ENCODE assay signal across 12 cellular contexts in the genomic region with DNA sequence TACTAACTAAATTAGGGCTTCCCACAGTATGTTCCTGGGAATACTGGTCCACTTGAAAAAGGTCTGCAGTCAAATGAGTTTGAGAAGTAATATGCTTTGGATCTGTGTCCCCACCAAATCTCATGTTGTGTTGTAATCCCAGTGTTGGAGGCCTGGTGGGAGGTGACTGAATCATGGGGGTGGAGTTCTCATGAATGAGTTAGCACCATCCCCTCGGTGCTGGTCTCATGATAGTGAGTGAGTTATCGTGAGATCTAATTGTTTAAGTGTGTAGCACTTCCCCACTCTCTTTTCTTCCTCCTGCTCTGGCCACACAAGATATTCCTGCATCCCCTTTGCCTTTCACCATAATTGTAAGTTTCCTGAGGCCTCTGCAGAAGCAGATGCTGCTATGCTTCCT. TPM values are rescaled to one million over a fixed set of nuclear protein-coding genes. Genes with fewer than 3 reads are reported as not detected.
DNase-seq lines count a peak whose midpoint lies in the region; ATAC-seq and TF ChIP-seq lines count a peak whose summit lies in the region.
"Had no signal": no experiment of that assay in that cellular context is flagged by ENCODE, and none has a peak within 500 bp of the region (broad histone marks: within the 10 kb centered on the region; RNA-seq: fewer than 3 reads in every experiment).

No MANE protein-coding gene starts in this region.

- no peak for TF ChIP-seq CTCF in fibroblast of lung (conservative IDR thresholded peaks at IDR 0.05 in 1 of 2, IDR thresholded peaks at IDR 0.05 in 1 of 2; ENCODE audit: low read depth in 1 of 2, low read length in 2 of 2)

- no peak overlapping the region for H3K27ac ChIP-seq in fibroblast of lung (ENCODE audit: insufficient read depth, low read length)
- H3K27ac ChIP-seq: PC-9 had no signal

- no peak overlapping the region for H3K9ac ChIP-seq in fibroblast of lung (ENCODE audit: insufficient read depth, low read length)

- H3K27me3 ChIP-seq in fibroblast of lung (ENCODE audit: control insufficient read depth, insufficient read depth, low read length), result no peaks in the 10 kb centered on the region

- H3K9me3 Mint-ChIP-seq in stimulated activated naive CD8-positive, alpha-beta T cell treated with anti-CD3 and anti-CD28 coated beads, Interleukin-15, amount 100 ng/mL, for 72 hours, result no peaks in the 10 kb centered on the region
- H3K9me3 Mint-ChIP-seq: activated B cell treated with CpG ODN at 0.5 μM for 24 hours, naive B cell had no signal

- peak overlapping the region; percentile 54 to 93 for H3K27ac Mint-ChIP-seq in stimulated activated naive CD8-positive, alpha-beta T cell treated with anti-CD3 and anti-CD28 coated beads, Interleukin-15, amount 100 ng/mL, for 72 hours
- peak overlapping the region; percentile 16 for H3K27ac Mint-ChIP-seq in T-helper 17 cell
- H3K27ac Mint-ChIP-seq: activated B cell treated with CpG ODN at 0.5 μM for 24 hours had no signal

- no peaks in the 10 kb centered on the region for H3K4me1 Mint-ChIP-seq in stimulated activated naive CD8-positive, alpha-beta T cell treated with anti-CD3 and anti-CD28 coated beads, Interleukin-15, amount 100 ng/mL, for 72 hours
- peaks cover 2% of the 10 kb centered on the region for H3K4me1 Mint-ChIP-seq in T-helper 17 cell
- H3K4me1 Mint-ChIP-seq: activated B cell treated with CpG ODN at 0.5 μM for 24 hours, naive B cell had no signal

- H3K36me3 Mint-ChIP-seq in T-helper 17 cell (ENCODE audit: low read depth), result no peaks in the 10 kb centered on the region
- H3K36me3 Mint-ChIP-seq: naive B cell had no signal

- DNase-seq in stimulated activated naive CD8-positive, alpha-beta T cell treated with anti-CD3 and anti-CD28 coated beads, Interleukin-15, amount 100 ng/mL, for 72 hours, result no peak
- DNase-seq in stimulated activated naive CD8-positive, alpha-beta T cell treated with anti-CD3 and anti-CD28 coated beads, Interleukin-15, Interleukin-2, amounts not matched to agents 100 U/mL and 50 U/mL, for 24 hours, result no peak
- DNase-seq in T-helper 17 cell (no peak), fibroblast of lung (ENCODE audit: low read depth in 2 of 2) (peak; percentile 49 to 54), stromal cell of bone marrow (ENCODE audit: low read depth) (peak; percentile 68), ecto neural progenitor cell (ENCODE audit: low spot score) (no peak)
- DNase-seq: activated B cell treated with CpG ODN at 0.5 μM for 24 hours, naive B cell, NCI-H1436, PC-9 had no signal

- no peaks in the 10 kb centered on the region for H3K79me2 ChIP-seq in fibroblast of lung (ENCODE audit: control insufficient read depth, insufficient read depth, low read length)

- no peak overlapping the region for H3K4me3 ChIP-seq in fibroblast of lung (replicated peaks in 1 of 4; ENCODE audit: control extremely low read depth in 1 of 4, insufficient read depth in 1 of 4, low read depth in 3 of 4, low read length in 4 of 4)
- H3K4me3 ChIP-seq: PC-9 had no signal

- no peaks in the 10 kb centered on the region for H3K9me3 ChIP-seq in T-helper 17 cell (ENCODE audit: control insufficient read depth, low read length, poor library complexity, severe bottlenecking)
- H3K9me3 ChIP-seq in fibroblast of lung (ENCODE audit: control insufficient read depth, insufficient read depth, low read depth, low read length), result no peaks in the 10 kb centered on the region

- no peak for ATAC-seq in stimulated activated naive CD8-positive, alpha-beta T cell treated with anti-CD3 and anti-CD28 coated beads, Interleukin-15, amount 100 ng/mL, for 72 hours
- no peak for ATAC-seq in stimulated activated naive CD8-positive, alpha-beta T cell treated with anti-CD3 and anti-CD28 coated beads, Interleukin-15, Interleukin-2, amounts not matched to agents 100 U/mL and 50 U/mL, for 24 hours
- no peak for ATAC-seq in T-helper 17 cell
- ATAC-seq in HG03457 (IDR thresholded peaks at IDR 0.05; ENCODE audit: unreplicated experiment), result no peak
- ATAC-seq in GM18498 (IDR thresholded peaks at IDR 0.05; ENCODE audit: unreplicated experiment), result no peak

- no peaks in the 10 kb centered on the region for H4K20me1 ChIP-seq in fibroblast of lung (ENCODE audit: control insufficient read depth, extremely low read depth, insufficient read depth, low read length)

- H3K4me3 Mint-ChIP-seq in stimulated activated naive CD8-positive, alpha-beta T cell treated with anti-CD3 and anti-CD28 coated beads, Interleukin-15, amount 100 ng/mL, for 72 hours, result no peak overlapping the region
- H3K4me3 Mint-ChIP-seq in T-helper 17 cell, result no peak overlapping the region
- H3K4me3 Mint-ChIP-seq: activated B cell treated with CpG ODN at 0.5 μM for 24 hours, naive B cell had no signal

- no peaks in the 10 kb centered on the region for H3K36me3 ChIP-seq in fibroblast of lung (ENCODE audit: control insufficient read depth, insufficient read depth, low read length)

- no peaks in the 10 kb centered on the region for H3K27me3 Mint-ChIP-seq in stimulated activated naive CD8-positive, alpha-beta T cell treated with anti-CD3 and anti-CD28 coated beads, Interleukin-15, amount 100 ng/mL, for 72 hours
- no peaks in the 10 kb centered on the region for H3K27me3 Mint-ChIP-seq in T-helper 17 cell
- H3K27me3 Mint-ChIP-seq: activated B cell treated with CpG ODN at 0.5 μM for 24 hours had no signal

- H3K4me1 ChIP-seq in fibroblast of lung (ENCODE audit: control insufficient read depth, extremely low read depth, insufficient read depth, low read length), result no peaks in the 10 kb centered on the region

- H2AFZ ChIP-seq in fibroblast of lung (ENCODE audit: low read length), result no peak overlapping the region
- H2AFZ ChIP-seq: PC-9 had no signal

- no peak overlapping the region for H3K4me2 ChIP-seq in fibroblast of lung (ENCODE audit: extremely low read depth, insufficient read depth, low read length)
- H3K4me2 ChIP-seq: PC-9 had no signal

RNA-seq across cellular contexts. Expression of a gene that starts 16.9 kb away (rescaled TPM):
- not detected for total RNA-seq in T-helper 17 cell
- not detected in 2 replicates for total RNA-seq in fibroblast of lung
- polyA plus RNA-seq in fibroblast of lung, result not detected in 2 replicates
- polyA plus RNA-seq in fibroblast of lung (2012), result not detected in 2 replicates
- not detected in 2 replicates for polyA minus RNA-seq in fibroblast of lung (ENCODE audit: low replicate concordance)
- total RNA-seq: activated B cell treated with CpG ODN at 0.5 μM for 24 hours, PC-9 had no signal

Comparison
In these comparisons a context has a peak if more than half of its experiments do, and no peak if none do; other contexts are left out.
1. DNase-seq: peak in fibroblast of lung (2 of 2) and stromal cell of bone marrow (single experiment); none in stimulated activated naive CD8-positive, alpha-beta T cell treated with anti-CD3 and anti-CD28 coated beads, Interleukin-15, amount 100 ng/mL, for 72 hours (0 of 2), stimulated activated naive CD8-positive, alpha-beta T cell treated with anti-CD3 and anti-CD28 coated beads, Interleukin-15, Interleukin-2, amounts not matched to agents 100 U/mL and 50 U/mL, for 24 hours (single experiment), T-helper 17 cell (0 of 3) and ecto neural progenitor cell (single experiment).